Comparison of ENCODE assay signal across 5 cellular contexts in the genomic region with DNA sequence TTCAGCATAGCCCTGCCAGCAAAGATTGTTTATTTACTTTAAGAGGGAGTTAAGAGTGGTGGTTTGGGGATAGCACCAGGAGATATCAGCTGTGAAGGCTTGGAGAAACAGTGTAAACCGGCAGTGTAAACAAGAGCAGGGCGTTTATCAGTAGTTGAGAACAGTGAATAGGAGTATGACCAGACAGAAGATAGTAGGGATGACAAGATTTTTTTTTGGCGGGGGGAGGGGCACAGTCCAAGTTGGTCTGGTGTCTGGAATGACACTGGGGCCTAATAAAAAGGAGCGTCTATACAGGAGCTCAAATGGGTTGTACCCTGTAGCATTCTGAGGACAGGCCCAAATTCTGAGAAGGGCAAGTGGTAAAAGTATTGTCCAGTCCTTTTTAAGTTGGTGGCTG.
DNase-seq lines count a peak whose midpoint lies in the region; TF ChIP-seq lines count a peak whose summit lies in the region.
"Not testable (repeated sequence)": the region's sequence is repeated elsewhere in the genome, so short reads cannot be mapped to it uniquely, and the experiment has no call there.

No MANE protein-coding gene starts in this region.

- CTCF ChIA-PET in HEK293 (lab: Yijun Ruan, JAX) = not testable (repeated sequence)

- not testable (repeated sequence) for H3K4me2 ChIP-seq in mesendoderm (ENCODE audit: low read length)

- H3K36me3 ChIP-seq in HEK293 (ENCODE audit: control insufficient read depth in 2 of 2, insufficient read depth in 1 of 2, low read length in 2 of 2); endodermal cell (ENCODE audit: control insufficient read depth, insufficient read depth, low read length); mesendoderm (ENCODE audit: control insufficient read depth, insufficient read depth, low read length): not testable (repeated sequence)

- H3K79me2 ChIP-seq in mesendoderm (ENCODE audit: control insufficient read depth, insufficient read depth, low read length) = not testable (repeated sequence)

- H3K18ac ChIP-seq in mesendoderm (ENCODE audit: low read length) = peak overlapping the region; percentile 90

- not testable (repeated sequence) for H4K5ac ChIP-seq in mesendoderm (ENCODE audit: low read length)

- H3K27me3 ChIP-seq in endodermal cell (ENCODE audit: control insufficient read depth, insufficient read depth, low read length, poor library complexity, severe bottlenecking); mesendoderm (ENCODE audit: insufficient read depth, low read length, poor library complexity): not testable (repeated sequence)

- H3K27me3 Mint-ChIP-seq in endodermal cell (ENCODE audit: insufficient read depth) = not testable (repeated sequence)

- 48 to 54% methylated on average over 2 to 4 of the region's 4 CpGs for WGBS in endodermal cell (ENCODE audit: insufficient coverage in 1 of 2, insufficient read length in 1 of 2), 2 experiments
- WGBS in mesendoderm (ENCODE audit: extremely low coverage, insufficient coverage, low lambda C conversion rate) = no CpG with 5 or more reads among the region's 4 CpGs

- H3K36me3 Mint-ChIP-seq in endodermal cell (ENCODE audit: low read depth) = not testable (repeated sequence)

- H3K4me3 ChIP-seq in HEK293 (ENCODE audit: low read depth, low read length); endodermal cell (ENCODE audit: low read length); mesendoderm (ENCODE audit: low read length): not testable (repeated sequence)

- H3K27ac Mint-ChIP-seq in endodermal cell = not testable (repeated sequence)

- not testable (repeated sequence) for H3K23ac ChIP-seq in mesendoderm (ENCODE audit: low read length)

- not testable (repeated sequence) for H4K8ac ChIP-seq in mesendoderm (ENCODE audit: low read depth, low read length)

- POLR2A ChIA-PET in HEK293 (lab: Yijun Ruan, JAX) = not testable (repeated sequence)

- H2BK5ac ChIP-seq in mesendoderm (ENCODE audit: low read length) = peak overlapping the region; percentile 63

- H3K4me1 ChIP-seq in HEK293 (ENCODE audit: control insufficient read depth, insufficient read depth, low read length); endodermal cell (ENCODE audit: control insufficient read depth, insufficient read depth, low read length); mesendoderm (ENCODE audit: control insufficient read depth, low read depth, low read length): not testable (repeated sequence)

- not testable (repeated sequence) for H3K9me3 Mint-ChIP-seq in endodermal cell

- H3K9ac ChIP-seq in endodermal cell (ENCODE audit: extremely low read depth, low read length, poor library complexity, severe bottlenecking); mesendoderm (ENCODE audit: low read length): not testable (repeated sequence)

- H2BK15ac ChIP-seq in mesendoderm (replicated peaks; ENCODE audit: low read depth) = not testable (repeated sequence)

- H3K4me1 Mint-ChIP-seq in endodermal cell = peaks cover 25% of the 10 kb centered on the region

- H3K79me1 ChIP-seq in mesendoderm (ENCODE audit: low read length) = not testable (repeated sequence)

- DNase-seq in ELF-1 (ENCODE audit: low read depth, low spot score) = peak; percentile 25
- peak; percentile 65 for DNase-seq in endodermal cell
- peak; percentile 55 for DNase-seq in islet precursor cell
- peak; percentile 78 for DNase-seq in mesendoderm

- peak overlapping the region; percentile 10 for H3K56ac ChIP-seq in mesendoderm (ENCODE audit: low read length)

- not testable (repeated sequence) for H3K9me3 ChIP-seq in HEK293 (ENCODE audit: control insufficient read depth, insufficient read depth, low read depth, low read length); endodermal cell (ENCODE audit: control insufficient read depth, low read length)

- not testable (repeated sequence) for H3K27ac ChIP-seq in HEK293 (ENCODE audit: extremely low read depth, low read depth, low read length); endodermal cell (ENCODE audit: low read depth, low read length)
- H3K27ac ChIP-seq in mesendoderm (ENCODE audit: low read depth, low read length) = peak overlapping the region; percentile 86

- peak overlapping the region; percentile 78 for H2BK120ac ChIP-seq in mesendoderm (ENCODE audit: low read depth, low read length)

- H2AK5ac ChIP-seq in mesendoderm (ENCODE audit: low read length) = not testable (repeated sequence)

- H3K4ac ChIP-seq in mesendoderm (ENCODE audit: low read depth, low read length) = peak overlapping the region; percentile 79

- not testable (repeated sequence) for TF ChIP-seq CTCF in HEK293 (tag by site-specific recombination; IDR thresholded peaks at IDR 0.05); endodermal cell (conservative IDR thresholded peaks at IDR 0.05)

- not testable (repeated sequence) for H3K4me3 Mint-ChIP-seq in endodermal cell

TF ChIP-seq in HEK293, 187 proteins besides CTCF, POLR2A, EP300 and RAD21:
- TF ChIP-seq WT1 (tag by site-specific recombination; IDR thresholded peaks at IDR 0.05) = peak; percentile 57

Comparison
In these comparisons a context has a peak if more than half of its experiments do, and no peak if none do; other contexts are left out.
1. DNase-seq: peak in every context shown above with its lines; median percentile 78 in mesendoderm; 65 in endodermal cell; 55 in islet precursor cell; 25 in ELF-1.